1 cellular context compared by ENCODE assay signal in genomic region chr19:48806518-48806817, GRCh38.
TF ChIP-seq lines count a peak whose summit lies in the region.

No MANE protein-coding gene starts in this region.

TF ChIP-seq in K562, 482 proteins besides CTCF, POLR2A, EP300 and RAD21:
- no peak for TF ChIP-seq TBP (optimal IDR thresholded peaks at IDR 0.05; ENCODE audit: low read depth, low read length)
- TF ChIP-seq NR2C1 (IDR thresholded peaks at IDR 0.05) = peak; percentile 26; the same call in 1 of the 2 replicates
- no peak; the same call in 1 of the 2 replicates for TF ChIP-seq NR2C1 (tag; IDR thresholded peaks at IDR 0.05)
- TF ChIP-seq ZNF766 (CRISPR knock-in tag; conservative IDR thresholded peaks at IDR 0.05) = peak; percentile 88
- peak; percentile 80; the same call in 1 of the 2 replicates for TF ChIP-seq CREB3L1 (IDR thresholded peaks at IDR 0.05; ENCODE audit: borderline replicate concordance, low read depth)
- peak; percentile 98 for TF ChIP-seq HCFC1 (IDR thresholded peaks at IDR 0.05; ENCODE audit: low read depth, low read length)
- TF ChIP-seq SIX5 (IDR thresholded peaks at IDR 0.05; ENCODE audit: borderline replicate concordance in 1 of 2, insufficient read depth in 1 of 2, low read depth in 1 of 2, low read length in 2 of 2) = peak; percentile 98
- peak; percentile 98 for TF ChIP-seq ZNF143 (CRISPR knock-in tag; IDR thresholded peaks at IDR 0.05)
- no peak for TF ChIP-seq ESRRB (CRISPR knock-in tag; IDR thresholded peaks at IDR 0.05; ENCODE audit: borderline replicate concordance)
- TF ChIP-seq CREM (IDR thresholded peaks at IDR 0.05; ENCODE audit: low read depth) = peak; percentile 56; the same call in 1 of the 2 replicates
- no peak for TF ChIP-seq ZC3H11A (IDR thresholded peaks at IDR 0.05; ENCODE audit: low read depth, low read length)
- 0 out of 2 replicates have a peak, but pooled peaks have one; percentile 11 for TF ChIP-seq ZFX (CRISPR knock-in tag; IDR thresholded peaks at IDR 0.05)
- TF ChIP-seq ETS1 (conservative IDR thresholded peaks at IDR 0.05; ENCODE audit: control insufficient read depth, low read depth, low read length) = peak; percentile 96
- peak; percentile 28; the same call in 1 of the 2 replicates for TF ChIP-seq ZNF644 (tag; IDR thresholded peaks at IDR 0.05; ENCODE audit: low read depth)
- TF ChIP-seq FIP1L1 (IDR thresholded peaks at IDR 0.05; ENCODE audit: low read depth, low read length, poor library complexity, severe bottlenecking) = no peak
- TF ChIP-seq ZNF197 (CRISPR knock-in tag; IDR thresholded peaks at IDR 0.05; ENCODE audit: low read depth) = 0 out of 2 replicates have a peak, but pooled peaks have one; percentile 67
- TF ChIP-seq AFF1 (IDR thresholded peaks at IDR 0.05; ENCODE audit: low read depth in 1 of 2, partially characterized antibody in 2 of 2) = peak in 1 of 2 experiments; percentile 99
- TF ChIP-seq MBD2 (IDR thresholded peaks at IDR 0.05; ENCODE audit: borderline replicate concordance, low read depth) = peak; percentile 60; the same call in 1 of the 2 replicates
